2 cellular contexts compared by ENCODE assay signal in genomic region chr18:75133721-75134645, GRCh38.
TF ChIP-seq lines count a peak whose summit lies in the region.

No MANE protein-coding gene starts in this region.

TF ChIP-seq in HEK293, 187 proteins besides CTCF, POLR2A, EP300 and RAD21:
- TF ChIP-seq KLF9 (tag by site-specific recombination; IDR thresholded peaks at IDR 0.05; ENCODE audit: low read depth) (peak; percentile 40; the same call in 1 of the 2 replicates), ZNF114 (tag by site-specific recombination; IDR thresholded peaks at IDR 0.05) (no peak), ZNF670 (tag by site-specific recombination; IDR thresholded peaks at IDR 0.05; ENCODE audit: low read depth) (no peak), SCRT2 (tag by site-specific recombination; IDR thresholded peaks at IDR 0.05) (no peak), ZFHX2 (tag by site-specific recombination; conservative IDR thresholded peaks at IDR 0.05) (peak; percentile 77), ZIC2 (tag by site-specific recombination; IDR thresholded peaks at IDR 0.05) (peak; percentile 57; the same call in 1 of the 2 replicates), ZSCAN5A (tag by site-specific recombination; IDR thresholded peaks at IDR 0.05) (no peak), ZNF776 (tag by site-specific recombination; IDR thresholded peaks at IDR 0.05; ENCODE audit: borderline replicate concordance) (peak; percentile 51; the same call in 1 of the 2 replicates), EGR2 (tag by site-specific recombination; IDR thresholded peaks at IDR 0.05; ENCODE audit: low read depth) (peak; percentile 68; the same call in 1 of the 2 replicates)

TF ChIP-seq in H1, 55 proteins besides CTCF, POLR2A, EP300 and RAD21:
- TF ChIP-seq CREB1 (IDR thresholded peaks at IDR 0.05) (no peak), FOSL1 (IDR thresholded peaks at IDR 0.05; ENCODE audit: insufficient read depth, low read depth, low read length) (no peak), RXRA (IDR thresholded peaks at IDR 0.05; ENCODE audit: insufficient read depth, low read depth, low read length) (no peak), RFX5 (IDR thresholded peaks at IDR 0.05; ENCODE audit: borderline replicate concordance, low read depth, low read length) (no peak), NANOG (IDR thresholded peaks at IDR 0.05; ENCODE audit: insufficient read depth, low read depth, low read length, poor library complexity, severe bottlenecking) (no peak), CTBP2 (IDR thresholded peaks at IDR 0.05; ENCODE audit: borderline replicate concordance, insufficient read depth, insufficient read length, low read length) (no peak), TBP (IDR thresholded peaks at IDR 0.05; ENCODE audit: low read depth, low read length) (no peak), SP4 (IDR thresholded peaks at IDR 0.05; ENCODE audit: low read length) (no peak), HDAC2 (IDR thresholded peaks at IDR 0.05; ENCODE audit: borderline replicate concordance in 1 of 2, low read depth in 2 of 2, low read length in 2 of 2) (no peak), SUZ12 (IDR thresholded peaks at IDR 0.05; ENCODE audit: low read length) (no peak), CBX5 (IDR thresholded peaks at IDR 0.05; ENCODE audit: low read depth, low read length) (no peak), JUND (IDR thresholded peaks at IDR 0.05; ENCODE audit: low read length) (no peak), HDAC6 (IDR thresholded peaks at IDR 0.05; ENCODE audit: low read depth, low read length) (no peak), ATF2 (IDR thresholded peaks at IDR 0.05; ENCODE audit: low read length) (no peak)
